In the genomic region with DNA sequence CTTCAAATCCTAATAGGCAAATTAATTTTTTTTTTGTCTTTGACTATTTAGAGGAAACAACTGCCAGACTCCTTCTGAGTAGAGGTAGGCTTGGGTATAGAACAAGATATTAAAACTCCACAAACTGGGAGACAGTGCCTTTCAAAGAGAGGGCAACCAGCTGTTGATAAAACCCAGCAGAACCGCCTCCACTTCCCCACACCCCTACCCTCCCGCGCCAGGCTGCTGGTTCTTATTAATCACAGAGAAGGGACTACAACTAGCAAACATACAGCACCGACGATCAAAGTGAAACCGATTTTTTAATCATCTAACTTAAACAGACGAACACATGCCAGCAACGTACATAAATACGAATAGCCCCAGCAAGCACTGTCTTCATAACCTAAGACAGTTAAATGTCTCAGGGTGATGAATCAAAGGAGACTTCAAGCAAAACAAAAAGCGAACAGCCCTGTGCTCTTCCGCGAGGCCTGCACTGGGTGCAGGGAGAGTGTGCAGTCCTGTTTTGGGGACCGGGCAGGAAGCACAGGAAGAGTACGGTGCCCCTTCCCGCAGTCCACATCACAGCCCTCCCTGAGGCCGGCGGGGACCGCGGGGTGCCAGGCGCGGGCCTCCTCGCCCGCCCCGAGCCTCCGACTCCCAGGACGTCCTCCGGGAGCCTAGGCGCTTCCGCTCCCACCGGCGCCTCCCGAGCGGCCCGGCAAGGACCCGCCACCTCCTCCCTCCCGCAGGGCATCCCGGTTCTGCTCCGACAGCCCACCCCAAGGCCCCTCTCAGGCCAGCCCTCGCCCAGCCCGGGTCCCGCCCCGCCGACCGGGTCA, we compare ENCODE assay signal across 8 cellular contexts.
DNase-seq lines count a peak whose midpoint lies in the region; ATAC-seq and TF ChIP-seq lines count a peak whose summit lies in the region.

No MANE protein-coding gene starts in this region.

- no peaks in the 10 kb centered on the region for H3K9me3 ChIP-seq in Panc1 (ENCODE audit: control insufficient read depth, insufficient read depth, low read depth, low read length)
- no peaks in the 10 kb centered on the region for H3K9me3 ChIP-seq in ovary

- intact Hi-C loops in Panc1 (cut with micrococcal nuclease; ENCODE audit: unreplicated experiment): no loop called here
- intact Hi-C loops in ovary (cut with DNase I): no loop called here

- H3K4me3 ChIP-seq in Panc1 (ENCODE audit: low read depth in 2 of 2, low read length in 2 of 2) (peak overlapping the region; percentile 73 to 84), ovary (peak overlapping the region; percentile 84)

- POLR2A ChIA-PET in Panc1 (lab: Charles Lee): interaction anchor here (0.7 kb wide), 1 partner anchor 194 kb away, joined by 4 read pairs; no protein-coding TSS in a partner anchor

- H3K4me1 ChIP-seq in Panc1 (ENCODE audit: control insufficient read depth, insufficient read depth, low read length): peaks cover 19% of the 10 kb centered on the region
- H3K4me1 ChIP-seq in ovary (ENCODE audit: insufficient read depth): no peaks in the 10 kb centered on the region

- 0 to 1% (median 0%) methylated on average over 34 to 44 of the region's 44 CpGs for WGBS in ovary, 3 donors

- H3K27me3 ChIP-seq in Panc1 (ENCODE audit: control insufficient read depth, insufficient read depth, low read length) (no peaks in the 10 kb centered on the region), ovary (no peaks in the 10 kb centered on the region)

- no peak for TF ChIP-seq EP300 in ovary (IDR thresholded peaks at IDR 0.05)

- BruUV-seq in Panc1 (replicated peaks; lab: Mats Ljungman, UMichigan): no TSS peak

- in situ Hi-C loops in Panc1 (cut with HindIII; ENCODE audit: low pct_unique_long_range_greater_than_20kb, low sequenced_read_pairs): no loop called here

- DNase-seq in AG08395 (ENCODE audit: low spot score) (peak; percentile 52), Panc1 (ENCODE audit: low read depth, low spot score) (no peak), glomerular visceral epithelial cell (ENCODE audit: extremely low spot score) (peak; percentile 52), ovary (peak; percentile 41 to 59 (median 53)), NOMO-1 treated with dmso at 0.1 percent for 144 hours (lab: John Stamatoyannopoulos, UW; ENCODE audit: unreplicated experiment) (no peak)
- DNase-seq in activated naive CD4-positive, alpha-beta T cell treated with anti-CD3 and anti-CD28 coated beads, Interleukin-2, amount 50 U/mL, for 16 hours: peak; percentile 60

- H3K36me3 ChIP-seq in Panc1 (ENCODE audit: control insufficient read depth, insufficient read depth, low read length): no peaks in the 10 kb centered on the region
- H3K36me3 ChIP-seq in ovary: no peaks in the 10 kb centered on the region

- CTCF ChIA-PET in Panc1 (lab: Charles Lee): no interaction called here

- ATAC-seq in GM18858 (IDR thresholded peaks at IDR 0.05; ENCODE audit: unreplicated experiment) (peak; percentile 14), HG03064 (IDR thresholded peaks at IDR 0.05; ENCODE audit: low read depth, unreplicated experiment) (peak; percentile 18), Panc1 (peak; percentile 14)

- H3K27ac ChIP-seq in Panc1 (ENCODE audit: low read length): peak overlapping the region; percentile 90
- H3K27ac ChIP-seq in ovary: peak overlapping the region; percentile 88 to 91

- TF ChIP-seq CTCF in Panc1 (IDR thresholded peaks at IDR 0.05) (no peak), ovary (IDR thresholded peaks at IDR 0.05) (no peak)

- no peak for TF ChIP-seq POLR2A in ovary (IDR thresholded peaks at IDR 0.05)

Comparison
In these comparisons a context has a peak if more than half of its experiments do, and no peak if none do; other contexts are left out.
1. DNase-seq: peak in AG08395 (single experiment), activated naive CD4-positive, alpha-beta T cell treated with anti-CD3 and anti-CD28 coated beads, Interleukin-2, amount 50 U/mL, for 16 hours (single experiment), glomerular visceral epithelial cell (single experiment) and ovary (5 of 5); none in Panc1 (single experiment) and NOMO-1 treated with dmso at 0.1 percent for 144 hours (single experiment).
2. Peak in every context shown above with its lines, with median percentiles within 50 percentile points of each other: ATAC-seq.